Comparison of ENCODE assay signal across 8 cellular contexts in genomic region chr1:119675349-119676343, GRCh38. TPM values are rescaled to one million over a fixed set of nuclear protein-coding genes. Genes with fewer than 3 reads are reported as not detected.
DNase-seq lines count a peak whose midpoint lies in the region; ATAC-seq lines count a peak whose summit lies in the region.

No MANE protein-coding gene starts in this region.

- peaks cover 6 to 9% (median 8%) of the 10 kb centered on the region in 3 donors for H3K4me1 Mint-ChIP-seq in T-cell

- peak overlapping the region; percentile 39 for H3K4me3 ChIP-seq in right cardiac atrium (ENCODE audit: low read length)
- H3K4me3 ChIP-seq in rectal smooth muscle tissue (ENCODE audit: low read length): peak overlapping the region; percentile 71

- ATAC-seq in T-cell (replicated peaks in 1 of 4): peak in 3 of 4 experiments; percentile 19 to 51 (median 35)
- peak; percentile 67 to 77 for ATAC-seq in right cardiac atrium

- H3K9ac ChIP-seq in rectal smooth muscle tissue (ENCODE audit: low read length): peak overlapping the region; percentile 35

- CTCF ChIA-PET in T-cell (lab: Charles Lee): interaction anchor here (0.6 to 1.7 kb wide), 8 partner anchors 11 to 401 kb away, joined by 3 to 6 read pairs (median 3); no protein-coding TSS in a partner anchor

- DNase-seq in COLO829 (ENCODE audit: low spot score): peak; percentile 80
- DNase-seq in H4 (ENCODE audit: low spot score): peak; percentile 86
- peak; percentile 80 for DNase-seq in NCI-H1417 treated with DMSO at 0.1 percent for 48 hours (lab: John Stamatoyannopoulos, UW)
- DNase-seq in T-cell: peak in 32 of 34 experiments; percentile 2 to 58 (median 38)
- peak; percentile 80 for DNase-seq in amniotic stem cell (lab: John Stamatoyannopoulos, UW)
- peak; percentile 76 to 90 (median 80) for DNase-seq in right cardiac atrium
- no peak for DNase-seq in GF-D8 (lab: John Stamatoyannopoulos, UW)

- no peaks in the 10 kb centered on the region for H3K9me3 Mint-ChIP-seq in T-cell

- no peaks in the 10 kb centered on the region for H3K4me1 ChIP-seq in right cardiac atrium (ENCODE audit: control insufficient read depth, insufficient read depth, low read length)
- peaks cover 2% of the 10 kb centered on the region for H3K4me1 ChIP-seq in rectal smooth muscle tissue (ENCODE audit: control insufficient read depth, insufficient read depth, low read length)

- WGBS in right cardiac atrium: 13% methylated on average over 16 of the region's 16 CpGs

- no peaks in the 10 kb centered on the region for H3K9me3 ChIP-seq in right cardiac atrium (ENCODE audit: control insufficient read depth, low read length)

- no peaks in the 10 kb centered on the region for H3K36me3 Mint-ChIP-seq in T-cell

- POLR2A ChIA-PET in T-cell (lab: Charles Lee): no interaction called here

- H3K36me3 ChIP-seq in rectal smooth muscle tissue (ENCODE audit: control insufficient read depth, insufficient read depth, low read length): no peaks in the 10 kb centered on the region

- H3K27ac ChIP-seq in right cardiac atrium (ENCODE audit: low read length) (peak overlapping the region; percentile 52), rectal smooth muscle tissue (ENCODE audit: low read depth, low read length) (peak overlapping the region; percentile 32)

- H3K27me3 Mint-ChIP-seq in T-cell: peaks cover 10 to 25% of the 10 kb centered on the region in 2 donors

- no peaks in the 10 kb centered on the region for H3K27me3 ChIP-seq in right cardiac atrium (ENCODE audit: control insufficient read depth, insufficient read depth)
- no peaks in the 10 kb centered on the region for H3K27me3 ChIP-seq in rectal smooth muscle tissue (ENCODE audit: control insufficient read depth, insufficient read depth, low read length)

- H3K27ac Mint-ChIP-seq in T-cell: no peak overlapping the region

- intact Hi-C loops in right cardiac atrium (cut with DNase I): no loop called here

- peak overlapping the region; percentile 53 to 65 (median 65) for H3K4me3 Mint-ChIP-seq in T-cell

RNA-seq across cellular contexts. Expression of gene ZNF697, which starts 27.6 kb away (rescaled TPM):
- total RNA-seq in H4 (2014; rRNA removed; shearing (Covaris generic)): 5.3 and 6.2 TPM in 2 replicates
- total RNA-seq in T-cell (under 1 TPM in 3 of 5 donors, not detected in 2; 0.06 to 0.16 (median 0.09) TPM), right cardiac atrium (10 to 100 TPM; 10.6 to 14.8 (median 10.8) TPM)
- polyA plus RNA-seq in right cardiac atrium: 4.3 TPM

RNA-seq across cellular contexts. Expression of gene PHGDH, which starts 36.1 kb away (rescaled TPM):
- total RNA-seq in H4 (2014; rRNA removed; shearing (Covaris generic)): 338 and 346 TPM in 2 replicates
- total RNA-seq in T-cell (10 to 100 TPM in 3 of 5 donors, 1 to 10 TPM in 2; 7.8 to 27.4 (median 14.3) TPM), right cardiac atrium (10 to 100 TPM; 18.1 to 43.1 (median 20.5) TPM)
- 11.9 TPM for polyA plus RNA-seq in right cardiac atrium
